Comparison of ENCODE assay signal across 1 cellular context in genomic region chr10:72354356-72355213, GRCh38.
A peak's percentile ranks its signal among the peaks of the same experiment; 100 is the strongest.
TF ChIP-seq lines count a peak whose summit lies in the region.

DNAJB12 (minus strand) TSS chr10:72354919; CDS start chr10:72354897, 22 bp downstream.

TF ChIP-seq in HepG2, 621 proteins besides CTCF, POLR2A, EP300 and RAD21 (continued from another document and continues in another):
- TF ChIP-seq ZNF333 (CRISPR knock-in tag; IDR thresholded peaks at IDR 0.05; ENCODE audit: borderline replicate concordance) (peak; percentile 88; the same call in 1 of the 2 replicates), KDM3A (CRISPR knock-in tag; IDR thresholded peaks at IDR 0.05; ENCODE audit: low read depth) (peak; percentile 87; the same call in 1 of the 2 replicates), FLYWCH1 (CRISPR knock-in tag; IDR thresholded peaks at IDR 0.05) (peak; percentile 92; the same call in 1 of the 2 replicates), TAF1 (CRISPR knock-in tag; IDR thresholded peaks at IDR 0.05) (peak; percentile 77), E2F5 (CRISPR knock-in tag; conservative IDR thresholded peaks at IDR 0.05) (0 out of 2 replicates have a peak, but pooled peaks have one; percentile 40), ZNF232 (CRISPR knock-in tag; IDR thresholded peaks at IDR 0.05; ENCODE audit: borderline replicate concordance) (peak; percentile 59; the same call in 1 of the 2 replicates), HNRNPK (IDR thresholded peaks at IDR 0.05; ENCODE audit: low read depth, low read length, poor library complexity, severe bottlenecking) (peak; percentile 86), STAG1 (CRISPR knock-in tag; IDR thresholded peaks at IDR 0.05) (no peak), RFXAP (CRISPR knock-in tag; IDR thresholded peaks at IDR 0.05; ENCODE audit: borderline replicate concordance) (peak; percentile 72; the same call in 1 of the 2 replicates), HNF4A (CRISPR knock-in tag; IDR thresholded peaks at IDR 0.05) (peak; percentile 6; the same call in 1 of the 2 replicates), PCBP2 (optimal IDR thresholded peaks at IDR 0.05; ENCODE audit: low read depth, low read length, poor library complexity, severe bottlenecking) (peak; percentile 49), ZNF276 (CRISPR knock-in tag; IDR thresholded peaks at IDR 0.05; ENCODE audit: low read depth) (peak; percentile 90), PRDM4 (CRISPR knock-in tag; IDR thresholded peaks at IDR 0.05; ENCODE audit: borderline replicate concordance) (no peak), ZNF772 (CRISPR knock-in tag; IDR thresholded peaks at IDR 0.05) (peak; percentile 42; the same call in 1 of the 2 replicates), HCFC1 (IDR thresholded peaks at IDR 0.05; ENCODE audit: low read depth, low read length) (peak; percentile 81), ZBTB3 (CRISPR knock-in tag; IDR thresholded peaks at IDR 0.05; ENCODE audit: borderline replicate concordance, low read depth) (0 out of 2 replicates have a peak, but pooled peaks have one; percentile 85), ZZZ3 (CRISPR knock-in tag; IDR thresholded peaks at IDR 0.05; ENCODE audit: borderline replicate concordance) (peak; percentile 78; the same call in 1 of the 2 replicates), ZNF44 (CRISPR knock-in tag; IDR thresholded peaks at IDR 0.05) (no peak; the same call in 1 of the 2 replicates), MTA3 (CRISPR knock-in tag; IDR thresholded peaks at IDR 0.05) (no peak), AGO2 (optimal IDR thresholded peaks at IDR 0.05; ENCODE audit: low read depth, low read length) (peak; percentile 95), KDM2A (CRISPR knock-in tag; IDR thresholded peaks at IDR 0.05; ENCODE audit: borderline replicate concordance, low read depth) (peak; percentile 95), ZNF800 (CRISPR knock-in tag; IDR thresholded peaks at IDR 0.05) (peak; percentile 80), ATF7-NPFF (CRISPR knock-in tag; IDR thresholded peaks at IDR 0.05; ENCODE audit: low read depth) (peak; percentile 57; the same call in 1 of the 2 replicates), GTF3A (CRISPR knock-in tag; conservative IDR thresholded peaks at IDR 0.05) (no peak), ZNF782 (CRISPR knock-in tag; IDR thresholded peaks at IDR 0.05; ENCODE audit: borderline replicate concordance) (no peak), DMAP1 (CRISPR knock-in tag; IDR thresholded peaks at IDR 0.05) (peak; percentile 97), EED (CRISPR knock-in tag; IDR thresholded peaks at IDR 0.05) (peak; percentile 51; the same call in 1 of the 2 replicates), IRF9 (CRISPR knock-in tag; IDR thresholded peaks at IDR 0.05; ENCODE audit: borderline replicate concordance) (peak; percentile 97), ZNF124 (CRISPR knock-in tag; IDR thresholded peaks at IDR 0.05) (peak; percentile 81; the same call in 1 of the 2 replicates), MIER3 (CRISPR knock-in tag; IDR thresholded peaks at IDR 0.05; ENCODE audit: borderline replicate concordance) (peak; percentile 70), GABPB1 (CRISPR knock-in tag; IDR thresholded peaks at IDR 0.05) (peak; percentile 93), MEF2D (CRISPR knock-in tag; IDR thresholded peaks at IDR 0.05) (peak; percentile 72), ZNF354B (CRISPR knock-in tag; IDR thresholded peaks at IDR 0.05) (no peak), ZNF577 (CRISPR knock-in tag; IDR thresholded peaks at IDR 0.05; ENCODE audit: borderline replicate concordance, low read depth) (no peak), NPAS2 (CRISPR knock-in tag; IDR thresholded peaks at IDR 0.05; ENCODE audit: borderline replicate concordance) (no peak), PPARG (CRISPR knock-in tag; conservative IDR thresholded peaks at IDR 0.05) (no peak), PAXIP1 (CRISPR knock-in tag; conservative IDR thresholded peaks at IDR 0.05) (peak; percentile 71), AGO1 (IDR thresholded peaks at IDR 0.05; ENCODE audit: low read depth, low read length, poor library complexity, severe bottlenecking) (peak; percentile 63), RARG (CRISPR knock-in tag; IDR thresholded peaks at IDR 0.05; ENCODE audit: low read depth) (no peak; the same call in 1 of the 2 replicates), ONECUT2 (CRISPR knock-in tag; IDR thresholded peaks at IDR 0.05) (no peak), MLLT10 (CRISPR knock-in tag; IDR thresholded peaks at IDR 0.05) (no peak), ZNF841 (CRISPR knock-in tag; IDR thresholded peaks at IDR 0.05; ENCODE audit: borderline replicate concordance) (no peak), ZNF558 (CRISPR knock-in tag; IDR thresholded peaks at IDR 0.05; ENCODE audit: borderline replicate concordance) (peak; percentile 73; the same call in 1 of the 2 replicates), ZNF609 (CRISPR knock-in tag; IDR thresholded peaks at IDR 0.05; ENCODE audit: borderline replicate concordance) (peak; percentile 46; the same call in 1 of the 2 replicates), REXO4 (CRISPR knock-in tag; IDR thresholded peaks at IDR 0.05; ENCODE audit: borderline replicate concordance) (no peak), SIX1 (CRISPR knock-in tag; IDR thresholded peaks at IDR 0.05; ENCODE audit: borderline replicate concordance) (peak; percentile 61; the same call in 1 of the 2 replicates), MXD3 (CRISPR knock-in tag; IDR thresholded peaks at IDR 0.05) (peak; percentile 92; the same call in 1 of the 2 replicates), ELF3 (CRISPR knock-in tag; IDR thresholded peaks at IDR 0.05) (peak; percentile 70; the same call in 1 of the 2 replicates), ZNF460 (CRISPR knock-in tag; IDR thresholded peaks at IDR 0.05; ENCODE audit: borderline replicate concordance) (peak; percentile 68; the same call in 1 of the 2 replicates)
